Comparison of ENCODE assay signal across 3 cellular contexts in genomic region chr3:107806021-107806420, GRCh38.
"Had no signal": no experiment of that assay in that cellular context is flagged by ENCODE, and none has a peak within 500 bp of the region (broad histone marks: within the 10 kb centered on the region; RNA-seq: fewer than 3 reads in every experiment).

No MANE protein-coding gene starts in this region.

- DNase-seq: GDM1, GF-D8 had no signal

- H3K4me3 ChIP-seq: GM12878 had no signal
